ENCODE assay signal across 1 cellular context in the genomic region with DNA sequence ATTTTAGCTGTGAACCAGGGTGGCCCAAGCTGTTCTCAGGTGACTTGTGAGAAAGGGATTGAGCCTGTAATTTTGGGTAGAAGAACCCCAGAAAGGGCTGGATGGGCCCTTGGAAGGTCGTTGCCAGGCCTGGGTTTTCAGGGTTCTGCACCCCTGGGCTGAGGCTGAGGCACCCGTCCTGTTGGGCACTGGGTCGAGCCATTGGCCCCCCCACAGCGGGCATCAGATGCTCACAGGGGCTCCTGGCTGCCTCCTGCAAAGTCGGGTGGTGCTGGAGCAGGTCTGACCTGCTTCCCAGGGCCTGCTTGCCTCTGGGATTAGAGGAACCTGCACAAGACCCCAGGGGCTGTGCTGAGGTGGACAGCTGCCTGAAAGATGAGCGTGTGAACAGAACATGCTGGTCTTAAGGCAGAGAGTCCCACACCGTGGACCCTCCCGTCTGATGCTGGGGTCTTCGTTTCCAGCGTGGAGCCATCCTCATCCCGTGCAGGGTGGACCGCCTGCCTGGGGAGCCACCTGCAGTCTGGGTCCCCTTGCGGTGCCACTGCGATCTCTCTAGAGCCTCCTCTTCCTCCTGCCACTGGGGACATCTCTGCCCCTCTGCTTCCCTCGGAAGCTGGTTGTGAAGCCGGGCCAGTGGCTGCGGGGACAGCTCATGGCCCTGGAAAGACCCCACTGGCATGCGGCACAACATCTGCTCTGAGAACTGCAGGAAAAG.
TF ChIP-seq lines count a peak whose summit lies in the region.

No MANE protein-coding gene starts in this region.

TF ChIP-seq in WTC11, 78 proteins besides CTCF, POLR2A, EP300 and RAD21:
- TF ChIP-seq, protein P1, sequence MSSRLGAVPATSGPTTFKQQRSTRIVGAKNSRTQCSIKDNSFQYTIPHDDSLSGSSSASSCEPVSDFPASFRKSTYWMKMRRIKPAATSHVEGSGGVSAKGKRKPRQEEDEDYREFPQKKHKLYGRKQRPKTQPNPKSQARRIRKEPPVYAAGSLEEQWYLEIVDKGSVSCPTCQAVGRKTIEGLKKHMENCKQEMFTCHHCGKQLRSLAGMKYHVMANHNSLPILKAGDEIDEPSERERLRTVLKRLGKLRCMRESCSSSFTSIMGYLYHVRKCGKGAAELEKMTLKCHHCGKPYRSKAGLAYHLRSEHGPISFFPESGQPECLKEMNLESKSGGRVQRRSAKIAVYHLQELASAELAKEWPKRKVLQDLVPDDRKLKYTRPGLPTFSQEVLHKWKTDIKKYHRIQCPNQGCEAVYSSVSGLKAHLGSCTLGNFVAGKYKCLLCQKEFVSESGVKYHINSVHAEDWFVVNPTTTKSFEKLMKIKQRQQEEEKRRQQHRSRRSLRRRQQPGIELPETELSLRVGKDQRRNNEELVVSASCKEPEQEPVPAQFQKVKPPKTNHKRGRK (CRISPR knock-in tag; IDR thresholded peaks at IDR 0.05; ENCODE audit: borderline replicate concordance): no peak
- no peak for TF ChIP-seq JUN (CRISPR knock-in tag; IDR thresholded peaks at IDR 0.05)
- TF ChIP-seq ZNF416 (CRISPR knock-in tag; IDR thresholded peaks at IDR 0.05): no peak
- TF ChIP-seq, protein P2, sequence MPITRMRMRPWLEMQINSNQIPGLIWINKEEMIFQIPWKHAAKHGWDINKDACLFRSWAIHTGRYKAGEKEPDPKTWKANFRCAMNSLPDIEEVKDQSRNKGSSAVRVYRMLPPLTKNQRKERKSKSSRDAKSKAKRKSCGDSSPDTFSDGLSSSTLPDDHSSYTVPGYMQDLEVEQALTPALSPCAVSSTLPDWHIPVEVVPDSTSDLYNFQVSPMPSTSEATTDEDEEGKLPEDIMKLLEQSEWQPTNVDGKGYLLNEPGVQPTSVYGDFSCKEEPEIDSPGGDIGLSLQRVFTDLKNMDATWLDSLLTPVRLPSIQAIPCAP (CRISPR knock-in tag; IDR thresholded peaks at IDR 0.05): no peak
- TF ChIP-seq, protein P3, sequence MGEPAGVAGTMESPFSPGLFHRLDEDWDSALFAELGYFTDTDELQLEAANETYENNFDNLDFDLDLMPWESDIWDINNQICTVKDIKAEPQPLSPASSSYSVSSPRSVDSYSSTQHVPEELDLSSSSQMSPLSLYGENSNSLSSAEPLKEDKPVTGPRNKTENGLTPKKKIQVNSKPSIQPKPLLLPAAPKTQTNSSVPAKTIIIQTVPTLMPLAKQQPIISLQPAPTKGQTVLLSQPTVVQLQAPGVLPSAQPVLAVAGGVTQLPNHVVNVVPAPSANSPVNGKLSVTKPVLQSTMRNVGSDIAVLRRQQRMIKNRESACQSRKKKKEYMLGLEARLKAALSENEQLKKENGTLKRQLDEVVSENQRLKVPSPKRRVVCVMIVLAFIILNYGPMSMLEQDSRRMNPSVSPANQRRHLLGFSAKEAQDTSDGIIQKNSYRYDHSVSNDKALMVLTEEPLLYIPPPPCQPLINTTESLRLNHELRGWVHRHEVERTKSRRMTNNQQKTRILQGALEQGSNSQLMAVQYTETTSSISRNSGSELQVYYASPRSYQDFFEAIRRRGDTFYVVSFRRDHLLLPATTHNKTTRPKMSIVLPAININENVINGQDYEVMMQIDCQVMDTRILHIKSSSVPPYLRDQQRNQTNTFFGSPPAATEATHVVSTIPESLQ (CRISPR knock-in tag; IDR thresholded peaks at IDR 0.05): no peak
- no peak for TF ChIP-seq AR (CRISPR knock-in tag; IDR thresholded peaks at IDR 0.05)
- TF ChIP-seq, protein P4, sequence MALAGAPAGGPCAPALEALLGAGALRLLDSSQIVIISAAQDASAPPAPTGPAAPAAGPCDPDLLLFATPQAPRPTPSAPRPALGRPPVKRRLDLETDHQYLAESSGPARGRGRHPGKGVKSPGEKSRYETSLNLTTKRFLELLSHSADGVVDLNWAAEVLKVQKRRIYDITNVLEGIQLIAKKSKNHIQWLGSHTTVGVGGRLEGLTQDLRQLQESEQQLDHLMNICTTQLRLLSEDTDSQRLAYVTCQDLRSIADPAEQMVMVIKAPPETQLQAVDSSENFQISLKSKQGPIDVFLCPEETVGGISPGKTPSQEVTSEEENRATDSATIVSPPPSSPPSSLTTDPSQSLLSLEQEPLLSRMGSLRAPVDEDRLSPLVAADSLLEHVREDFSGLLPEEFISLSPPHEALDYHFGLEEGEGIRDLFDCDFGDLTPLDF (CRISPR knock-in tag; IDR thresholded peaks at IDR 0.05): no peak
- TF ChIP-seq ZNF396 (CRISPR knock-in tag; IDR thresholded peaks at IDR 0.05; ENCODE audit: borderline replicate concordance): no peak
- no peak for TF ChIP-seq NFYB (CRISPR knock-in tag; conservative IDR thresholded peaks at IDR 0.05; ENCODE audit: low read depth)
- TF ChIP-seq, protein P5, sequence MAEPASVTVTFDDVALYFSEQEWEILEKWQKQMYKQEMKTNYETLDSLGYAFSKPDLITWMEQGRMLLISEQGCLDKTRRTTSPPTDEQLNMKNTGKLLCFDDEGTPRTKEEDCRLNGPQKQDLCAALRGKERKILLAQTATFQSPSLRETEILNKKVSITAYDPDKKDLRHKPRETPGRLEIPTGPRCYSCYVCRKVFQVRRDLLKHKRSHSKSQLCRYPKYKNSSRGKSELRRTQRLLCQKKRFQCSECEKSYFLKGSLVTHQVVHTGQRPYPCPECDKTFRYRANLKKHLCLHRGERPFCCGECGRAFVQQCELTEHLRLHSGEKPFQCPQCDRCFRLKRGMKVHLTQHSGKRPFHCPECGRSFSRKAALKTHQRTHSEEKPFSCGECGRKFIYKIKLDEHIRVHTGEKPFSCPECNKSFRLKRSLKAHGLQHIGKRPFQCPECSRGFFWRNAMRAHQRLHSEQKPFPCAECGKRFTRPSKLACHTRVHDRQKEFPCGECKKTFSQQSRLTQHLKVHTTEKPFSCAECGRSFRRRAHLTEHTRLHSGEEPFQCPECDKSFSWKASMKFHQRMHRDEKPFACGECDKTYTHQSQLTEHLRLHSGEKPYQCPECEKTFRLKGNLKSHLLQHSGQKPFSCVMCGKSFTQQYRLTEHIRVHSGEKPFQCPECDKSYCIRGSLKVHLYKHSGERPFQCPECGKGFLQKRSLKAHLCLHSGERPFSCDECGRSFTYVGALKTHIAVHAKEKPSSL (CRISPR knock-in tag; conservative IDR thresholded peaks at IDR 0.05): no peak
